18 cellular contexts compared by ENCODE assay signal in the genomic region with DNA sequence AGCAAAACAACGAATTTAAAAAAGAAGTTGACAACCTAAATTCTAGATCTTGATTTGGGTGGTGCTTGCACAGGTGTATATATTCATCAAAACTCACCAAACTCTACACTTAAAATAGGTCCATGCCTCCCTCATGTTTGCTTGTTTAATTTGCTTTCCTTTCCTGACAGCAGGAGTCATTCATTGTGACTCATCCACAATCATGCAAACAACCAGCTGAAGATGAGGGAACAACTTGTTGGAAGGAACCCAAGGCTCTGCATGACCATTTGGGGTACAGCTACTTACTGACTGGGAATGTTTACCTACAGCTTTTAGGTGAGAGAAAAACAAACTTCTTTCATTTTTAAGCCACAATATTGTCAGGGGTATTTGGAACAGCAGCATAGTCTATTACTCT.
DNase-seq lines count a peak whose midpoint lies in the region; ATAC-seq and TF ChIP-seq lines count a peak whose summit lies in the region.
"Had no signal": no experiment of that assay in that cellular context is flagged by ENCODE, and none has a peak within 500 bp of the region (broad histone marks: within the 10 kb centered on the region; RNA-seq: fewer than 3 reads in every experiment).

No MANE protein-coding gene starts in this region.

- no peak for ATAC-seq in GM21529 (IDR thresholded peaks at IDR 0.05; ENCODE audit: unreplicated experiment)
- ATAC-seq: activated CD4-positive, CD25-positive, alpha-beta regulatory T cell treated with anti-CD3 and anti-CD28 coated beads, Interleukin-2, amount 50 U/mL, for 24 hours had no signal

- intact Hi-C loops in ovary (cut with DNase I), result no loop called here

- H3K9me3 ChIP-seq in osteoblast (ENCODE audit: low read depth, low read length) (no peaks in the 10 kb centered on the region), ovary (no peaks in the 10 kb centered on the region)
- H3K9me3 ChIP-seq: adrenal gland had no signal

- no peaks in the 10 kb centered on the region for H3K36me3 ChIP-seq in osteoblast (ENCODE audit: insufficient read depth, low read length)
- H3K36me3 ChIP-seq in ovary, result no peaks in the 10 kb centered on the region
- H3K36me3 ChIP-seq: adrenal gland had no signal

- no peak overlapping the region for H2AFZ ChIP-seq in osteoblast (ENCODE audit: low read length)

- H3K4me1 ChIP-seq in osteoblast (ENCODE audit: insufficient read depth, low read length) (no peaks in the 10 kb centered on the region), ovary (ENCODE audit: insufficient read depth) (no peaks in the 10 kb centered on the region)
- H3K4me1 ChIP-seq: adrenal gland had no signal

- no peak overlapping the region for H3K27ac ChIP-seq in osteoblast (ENCODE audit: low read depth, low read length)
- H3K27ac ChIP-seq in ovary, result no peak overlapping the region
- H3K27ac ChIP-seq: adrenal gland had no signal

- H3K4me3 ChIP-seq in epithelial cell of esophagus (ENCODE audit: low read length) (no peak overlapping the region), osteoblast (ENCODE audit: insufficient read depth, low read length) (no peak overlapping the region), ovary (no peak overlapping the region)
- H3K4me3 ChIP-seq: adrenal gland had no signal

- no peak for TF ChIP-seq EP300 in ovary (IDR thresholded peaks at IDR 0.05)

- TF ChIP-seq CTCF in epithelial cell of esophagus (IDR thresholded peaks at IDR 0.05; ENCODE audit: insufficient read depth, low read depth, low read length, missing control alignments) (no peak), osteoblast (IDR thresholded peaks at IDR 0.05; ENCODE audit: extremely low read depth, low read depth, low read length) (no peak), ovary (IDR thresholded peaks at IDR 0.05) (no peak)

- H3K79me2 ChIP-seq in osteoblast (ENCODE audit: insufficient read depth, low read length), result no peaks in the 10 kb centered on the region

- TF ChIP-seq POLR2A in ovary (IDR thresholded peaks at IDR 0.05), result no peak

- DNase-seq in GM04503 (ENCODE audit: low read depth), result peak; percentile 30
- peak; percentile 88 for DNase-seq in NCI-H69 (lab: John Stamatoyannopoulos, UW)
- peak; percentile 62 for DNase-seq in epithelial cell of esophagus (ENCODE audit: low read depth)
- DNase-seq in osteoblast (ENCODE audit: insufficient read length, low spot score, missing footprints), result peak; percentile 19
- DNase-seq in ovary, result no peak
- DNase-seq in NCI-H774 (lab: John Stamatoyannopoulos, UW), result no peak
- DNase-seq in NCI-H1105 (lab: John Stamatoyannopoulos, UW), result no peak
- DNase-seq: activated T-cell treated with anti-CD3 and anti-CD28 coated beads for 4 hours; adrenal gland; effector CD8-positive, alpha-beta T cell; H9; hippocampal formation; NCI-H1436; NK-92 treated with Interleukin-12 subunit alpha and Interleukin-12 subunit beta, amount 100 ng/mL, for 24 hours; stimulated activated CD8-positive, alpha-beta memory T cell treated with anti-CD3 and anti-CD28 coated beads, Interleukin-4, amount 100 ng/mL, for 48 hours; trophoblast cell had no signal

- H3K4me2 ChIP-seq in osteoblast (ENCODE audit: insufficient read depth, low read length), result peak overlapping the region; percentile 31

- no peaks in the 10 kb centered on the region for H4K20me1 ChIP-seq in osteoblast (ENCODE audit: insufficient read depth, low read length)

- H3K27me3 ChIP-seq in osteoblast (ENCODE audit: insufficient read depth, low read length) (peaks cover 29% of the 10 kb centered on the region), ovary (no peaks in the 10 kb centered on the region)
- H3K27me3 ChIP-seq: adrenal gland had no signal

- 67 to 84% (median 78%) methylated on average over 1 of the region's 1 CpG for WGBS in ovary, 3 donors

Comparison
In these comparisons a context has a peak if more than half of its experiments do, and no peak if none do; other contexts are left out.
1. DNase-seq: peak in GM04503 (single experiment), NCI-H69 (single experiment), epithelial cell of esophagus (single experiment) and osteoblast (single experiment); none in ovary (0 of 5), NCI-H774 (single experiment) and NCI-H1105 (single experiment).